Comparison of ENCODE assay signal across 14 cellular contexts in genomic region chr18:5884375-5884774, GRCh38. TPM values are rescaled to one million over a fixed set of nuclear protein-coding genes. Genes with fewer than 3 reads are reported as not detected.
"Had no signal": no experiment of that assay in that cellular context is flagged by ENCODE, and none has a peak within 500 bp of the region (broad histone marks: within the 10 kb centered on the region; RNA-seq: fewer than 3 reads in every experiment).

No MANE protein-coding gene starts in this region.

- H3K9me3 ChIP-seq: body of pancreas, heart left ventricle, mucosa of descending colon, neutrophil, upper lobe of right lung had no signal

- H3K4me3 ChIP-seq: body of pancreas, heart left ventricle, mucosa of descending colon, upper lobe of right lung had no signal

- H3K27me3 ChIP-seq: body of pancreas had no signal

- H3K4me1 ChIP-seq: body of pancreas, heart left ventricle, upper lobe of right lung had no signal

- H3K27ac ChIP-seq: body of pancreas, heart left ventricle, neutrophil, upper lobe of right lung had no signal

- ATAC-seq: activated CD4-positive, CD25-positive, alpha-beta regulatory T cell treated with anti-CD3 and anti-CD28 coated beads, Interleukin-2, amount 50 U/mL, for 24 hours; body of pancreas; heart left ventricle; mucosa of descending colon; naive thymus-derived CD8-positive, alpha-beta T cell; upper lobe of right lung had no signal

- DNase-seq: activated T-cell treated with anti-CD3 and anti-CD28 coated beads, Interleukin-2, amount 50 U/mL, for 1 hour; body of pancreas; cortex of kidney; effector memory CD4-positive, alpha-beta T cell; heart left ventricle; mammary epithelial cell; mucosa of descending colon; naive thymus-derived CD8-positive, alpha-beta T cell; retina; stimulated activated CD4-positive, alpha-beta T cell treated with anti-CD3 and anti-CD28 coated beads, Interleukin-15, amount 100 ng/mL, for 24 hours; stimulated activated CD4-positive, alpha-beta T cell treated with anti-CD3 and anti-CD28 coated beads, Interleukin-4, amount 100 ng/mL, for 24 hours; upper lobe of right lung had no signal

- H3K36me3 ChIP-seq: heart left ventricle, neutrophil, upper lobe of right lung had no signal

RNA-seq across cellular contexts. Expression of gene TMEM200C, which starts 10.9 kb away (rescaled TPM):
- total RNA-seq: naive thymus-derived CD8-positive, alpha-beta T cell had no signal
